Comparison of ENCODE assay signal across 8 cellular contexts in the genomic region with DNA sequence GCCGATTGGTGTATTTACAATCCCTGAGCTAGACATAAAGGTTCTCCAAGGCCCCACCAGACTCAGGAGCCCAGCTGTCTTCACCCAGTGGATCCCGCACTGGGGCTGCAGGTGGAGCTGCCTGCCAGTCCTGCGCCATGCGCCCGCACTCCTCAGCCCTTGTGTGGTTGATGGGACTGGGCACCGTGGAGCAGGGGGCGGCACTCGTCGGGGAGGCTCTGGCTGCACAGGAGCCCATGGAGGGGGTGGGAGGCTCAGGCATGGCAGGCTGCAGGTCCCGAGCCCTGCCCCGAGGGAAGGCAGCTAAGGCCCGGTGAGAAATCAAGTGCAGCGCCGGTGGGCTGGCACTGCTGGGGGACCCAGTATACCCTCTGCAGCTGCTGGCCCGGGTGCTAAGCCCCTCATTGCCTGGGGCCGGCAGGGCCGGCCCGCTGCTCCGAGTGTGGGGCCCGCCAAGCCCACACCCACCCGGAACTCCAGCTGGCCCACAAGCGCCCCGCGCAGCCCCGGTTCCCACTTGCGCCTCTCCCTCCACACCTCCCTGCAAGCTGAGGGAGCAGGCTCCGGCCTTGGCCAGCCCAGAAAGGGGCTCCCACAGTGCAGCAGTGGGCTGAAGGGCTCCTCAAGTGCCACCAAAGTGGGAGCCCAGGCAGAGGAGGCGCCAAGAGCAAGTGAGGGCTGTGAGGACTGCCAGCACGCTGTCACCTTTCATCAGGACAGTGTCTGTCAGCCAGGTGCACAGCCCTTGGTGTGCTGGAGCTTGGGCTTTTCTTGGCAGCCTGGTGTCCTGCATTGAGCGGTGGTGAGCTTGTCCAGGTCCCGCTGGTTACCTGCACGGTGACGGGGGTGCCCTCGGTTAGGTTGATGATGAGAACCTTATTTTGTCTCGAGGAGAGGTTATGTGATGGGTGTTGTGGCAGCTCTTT.
DNase-seq lines count a peak whose midpoint lies in the region; ATAC-seq and TF ChIP-seq lines count a peak whose summit lies in the region.
"Not testable (repeated sequence)": the region's sequence is repeated elsewhere in the genome, so short reads cannot be mapped to it uniquely, and the experiment has no call there.

No MANE protein-coding gene starts in this region.

- peaks cover 40% of the 10 kb centered on the region for H3K9me3 Mint-ChIP-seq in activated CD4-positive, alpha-beta memory T cell treated with anti-CD3 and anti-CD28 coated beads for 36 hours
- H3K9me3 Mint-ChIP-seq in chondrocyte (ENCODE audit: low read depth) (peaks cover 44% of the 10 kb centered on the region), progenitor cell of endocrine pancreas (ENCODE audit: low read depth) (peaks cover 38% of the 10 kb centered on the region)
- H3K9me3 Mint-ChIP-seq in type B pancreatic cell: not testable (repeated sequence)

- CTCF ChIA-PET in activated CD4-positive, alpha-beta memory T cell treated with anti-CD3 and anti-CD28 coated beads for 36 hours (lab: Charles Lee): not testable (repeated sequence)

- not testable (repeated sequence) for H3K36me3 ChIP-seq in lower lobe of right lung

- DNase-seq in activated CD4-positive, alpha-beta memory T cell treated with anti-CD3 and anti-CD28 coated beads for 36 hours: peak; percentile 2
- peak; percentile 10 for DNase-seq in activated T-cell treated with anti-CD3 and anti-CD28 coated beads, Interleukin-2, amount 50 U/mL, for 1 hour
- DNase-seq in chondrocyte (ENCODE audit: low spot score) (peak; percentile 76), Right ventricle myocardium superior (peak; percentile 19), left ventricle myocardium superior (peak; percentile 17), lower lobe of right lung (peak; percentile 24), progenitor cell of endocrine pancreas (ENCODE audit: low spot score, unreplicated experiment) (peak; percentile 6), type B pancreatic cell (ENCODE audit: extremely low spot score, unreplicated experiment) (peak; percentile 49)

- H3K4me3 Mint-ChIP-seq in activated CD4-positive, alpha-beta memory T cell treated with anti-CD3 and anti-CD28 coated beads for 36 hours; chondrocyte (ENCODE audit: unreplicated experiment); progenitor cell of endocrine pancreas (ENCODE audit: low read depth); type B pancreatic cell: not testable (repeated sequence)

- POLR2A ChIA-PET in activated CD4-positive, alpha-beta memory T cell treated with anti-CD3 and anti-CD28 coated beads for 36 hours (lab: Charles Lee): not testable (repeated sequence)

- not testable (repeated sequence) for H3K36me3 Mint-ChIP-seq in activated CD4-positive, alpha-beta memory T cell treated with anti-CD3 and anti-CD28 coated beads for 36 hours; chondrocyte (ENCODE audit: low read depth); progenitor cell of endocrine pancreas (ENCODE audit: insufficient read depth); type B pancreatic cell

- TF ChIP-seq CTCF in chondrocyte (IDR thresholded peaks at IDR 0.05); lower lobe of right lung (IDR thresholded peaks at IDR 0.05); progenitor cell of endocrine pancreas (IDR thresholded peaks at IDR 0.05; ENCODE audit: unreplicated experiment); type B pancreatic cell (conservative IDR thresholded peaks at IDR 0.05): not testable (repeated sequence)

- H3K9me3 ChIP-seq in lower lobe of right lung: peaks cover 30% of the 10 kb centered on the region

- not testable (repeated sequence) for H3K27me3 Mint-ChIP-seq in activated CD4-positive, alpha-beta memory T cell treated with anti-CD3 and anti-CD28 coated beads for 36 hours; chondrocyte (ENCODE audit: low read depth); progenitor cell of endocrine pancreas; type B pancreatic cell

- H3K4me1 ChIP-seq in lower lobe of right lung: not testable (repeated sequence)

- not testable (repeated sequence) for H3K27ac ChIP-seq in lower lobe of right lung

- H3K4me1 Mint-ChIP-seq in activated CD4-positive, alpha-beta memory T cell treated with anti-CD3 and anti-CD28 coated beads for 36 hours (ENCODE audit: low read depth); chondrocyte (ENCODE audit: low read depth); progenitor cell of endocrine pancreas (ENCODE audit: low read depth); type B pancreatic cell (ENCODE audit: unreplicated experiment): not testable (repeated sequence)

- not testable (repeated sequence) for H3K27ac Mint-ChIP-seq in activated CD4-positive, alpha-beta memory T cell treated with anti-CD3 and anti-CD28 coated beads for 36 hours; chondrocyte (ENCODE audit: unreplicated experiment); progenitor cell of endocrine pancreas; type B pancreatic cell

- not testable (repeated sequence) for H3K4me3 ChIP-seq in lower lobe of right lung

- not testable (repeated sequence) for ATAC-seq in Right ventricle myocardium superior (ENCODE audit: poor library complexity); left ventricle myocardium superior; lower lobe of right lung

- intact Hi-C loops in activated CD4-positive, alpha-beta memory T cell treated with anti-CD3 and anti-CD28 coated beads for 36 hours (cut with micrococcal nuclease); Right ventricle myocardium superior (cut with DNase I); left ventricle myocardium superior (cut with micrococcal nuclease); lower lobe of right lung (cut with DNase I): not testable (repeated sequence)

- H3K27me3 ChIP-seq in lower lobe of right lung (ENCODE audit: low read depth): not testable (repeated sequence)

Comparison
In these comparisons a context has a peak if more than half of its experiments do, and no peak if none do; other contexts are left out.
1. DNase-seq: peak in every context shown above with its lines; median percentile 76 in chondrocyte; 49 in type B pancreatic cell; 24 in lower lobe of right lung; 19 in Right ventricle myocardium superior; 17 in left ventricle myocardium superior; 10 in activated T-cell treated with anti-CD3 and anti-CD28 coated beads, Interleukin-2, amount 50 U/mL, for 1 hour; 6 in progenitor cell of endocrine pancreas; 2 in activated CD4-positive, alpha-beta memory T cell treated with anti-CD3 and anti-CD28 coated beads for 36 hours.